ENCODE assay signal across 9 cellular contexts in the genomic region with DNA sequence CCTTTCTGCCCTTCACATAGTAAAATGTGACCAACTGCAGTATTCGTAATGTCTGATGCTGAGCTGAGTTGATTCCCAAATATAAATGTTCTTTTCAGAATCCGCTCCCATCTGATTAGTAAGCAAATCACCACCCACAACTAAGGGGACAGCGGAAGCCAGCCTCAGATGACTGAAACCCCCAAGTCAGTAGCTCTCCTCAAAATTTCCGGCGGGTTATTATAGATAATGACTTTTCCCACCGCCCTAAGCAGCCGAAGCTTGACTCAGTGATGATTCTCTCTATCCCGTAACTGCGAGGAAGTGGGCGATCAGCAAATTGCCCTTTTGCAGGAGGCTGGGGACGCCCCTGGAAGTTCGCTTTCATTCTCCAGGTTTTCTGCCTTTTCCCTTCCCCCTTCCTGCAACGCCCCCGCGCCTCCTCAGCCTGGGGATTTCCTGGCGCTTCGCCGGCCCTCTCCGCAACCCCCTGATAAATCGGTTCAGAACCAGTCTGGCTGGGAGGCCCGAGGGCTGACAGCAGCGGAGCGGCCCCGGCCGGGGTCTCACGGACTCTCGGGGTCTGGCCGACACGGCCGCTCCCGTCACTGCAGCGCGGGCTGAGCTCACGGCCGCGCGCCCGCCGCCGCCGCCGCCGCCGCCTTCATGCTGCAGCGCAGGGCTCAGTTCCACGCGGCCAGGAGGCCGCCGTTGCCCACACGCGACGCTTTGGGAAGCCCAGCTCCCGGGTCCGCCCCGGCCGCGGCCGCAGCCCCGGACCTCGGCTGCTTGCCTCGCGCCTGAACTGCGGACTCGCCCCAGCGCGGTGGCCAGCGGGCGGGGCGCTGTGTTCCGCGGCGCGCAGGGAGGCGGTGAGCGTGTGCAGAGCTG. TPM values are rescaled to one million over a fixed set of nuclear protein-coding genes. Genes with fewer than 3 reads are reported as not detected.
DNase-seq lines count a peak whose midpoint lies in the region; ATAC-seq, FAIRE-seq and TF ChIP-seq lines count a peak whose summit lies in the region.
"Had no signal": no experiment of that assay in that cellular context is flagged by ENCODE, and none has a peak within 500 bp of the region (broad histone marks: within the 10 kb centered on the region; RNA-seq: fewer than 3 reads in every experiment).

A gene (plus strand): TSS at position 628 of the 870 bp plus-strand sequence.

- 1 to 2% (median 1%) methylated on average over 65 to 75 of the region's 75 CpGs for WGBS in small intestine, 3 donors

- no peaks in the 10 kb centered on the region for H3K4me1 ChIP-seq in small intestine (ENCODE audit: control insufficient read depth in 2 of 2, insufficient read depth in 1 of 2, low read depth in 1 of 2, low read length in 1 of 2)
- H3K4me1 ChIP-seq: BLaER1 treated with 17β-estradiol and CSF1 and Interleukin-3, amounts not matched to agents 10 nM and 100 nM had no signal

- no peak within 1 kb of the TSS for H3K27ac ChIP-seq in small intestine (ENCODE audit: low read depth in 1 of 2, low read length in 1 of 2)
- H3K27ac ChIP-seq: BLaER1 treated with 17β-estradiol and CSF1 and Interleukin-3, amounts not matched to agents 10 nM and 100 nM had no signal

- H3K9me3 ChIP-seq in small intestine (ENCODE audit: control insufficient read depth, low read depth): no peaks in the 10 kb centered on the region

- ATAC-seq in GM19328 (IDR thresholded peaks at IDR 0.05; ENCODE audit: unreplicated experiment): no peak
- no peak for ATAC-seq in HG03039 (IDR thresholded peaks at IDR 0.05; ENCODE audit: unreplicated experiment)

- no peaks in the 10 kb centered on the region for H3K36me3 ChIP-seq in small intestine (ENCODE audit: control insufficient read depth in 2 of 2, insufficient read depth in 2 of 2, low read length in 2 of 2)
- H3K36me3 ChIP-seq: BLaER1 treated with 17β-estradiol and CSF1 and Interleukin-3, amounts not matched to agents 10 nM and 100 nM had no signal

- H3K27me3 ChIP-seq in small intestine (ENCODE audit: control insufficient read depth in 2 of 2, insufficient read depth in 2 of 2, low read length in 2 of 2): peaks cover 25 to 29% of the 10 kb centered on the region in 2 donors
- H3K27me3 ChIP-seq: BLaER1 treated with 17β-estradiol and CSF1 and Interleukin-3, amounts not matched to agents 10 nM and 100 nM had no signal

- in situ Hi-C loops in astrocyte of the spinal cord (cut with HindIII; ENCODE audit: low sequenced_read_pairs): no loop called here

- FAIRE-seq in small intestine (lab: Jason Lieb, UNC): no peak

- DNase-seq in NCI-H1417 (lab: John Stamatoyannopoulos, UW) (peak; percentile 54 to 77 (median 66)), NCI-H1417 treated with DMSO at 0.1 percent for 48 hours (lab: John Stamatoyannopoulos, UW) (no peak), NCI-H146 treated with DMSO at 0.1 percent for 48 hours (lab: John Stamatoyannopoulos, UW; ENCODE audit: unreplicated experiment) (peak; percentile 23), astrocyte of the spinal cord (ENCODE audit: low read depth, low spot score) (peak; percentile 54), iPS-NIHi11 (ENCODE audit: low spot score) (peak; percentile 52), small intestine (peak; percentile 11)

- H3K4me3 ChIP-seq in astrocyte of the spinal cord (ENCODE audit: low read depth, low read length) (peak within 1 kb of the TSS; percentile 52), small intestine (ENCODE audit: low read depth in 1 of 2, low read length in 2 of 2) (peak within 1 kb of the TSS; percentile 37 to 49)
- H3K4me3 ChIP-seq: BLaER1 treated with 17β-estradiol and CSF1 and Interleukin-3, amounts not matched to agents 10 nM and 100 nM had no signal

- TF ChIP-seq CTCF in astrocyte of the spinal cord (IDR thresholded peaks at IDR 0.05; ENCODE audit: low read depth, low read length): no peak

RNA-seq across cellular contexts. Expression of the gene that starts here (rescaled TPM):
- polyA plus RNA-seq in small intestine: under 1 TPM in 1 of 3 donors, not detected in 2; 0.76 TPM

Comparison
In these comparisons a context has a peak if more than half of its experiments do, and no peak if none do; other contexts are left out.
1. Peak in DNase-seq and H3K4me3 ChIP-seq in small intestine; RNA of the gene not detected or under 1 TPM.